In genomic region chr1:45750298-45751038, GRCh38 we compare ENCODE assay signal across 7 cellular contexts. TPM values are rescaled to one million over a fixed set of nuclear protein-coding genes. Genes with fewer than 3 reads are reported as not detected.
DNase-seq lines count a peak whose midpoint lies in the region; ATAC-seq, FAIRE-seq and TF ChIP-seq lines count a peak whose summit lies in the region.

TSS of gene IPP (minus strand) at chr1:45750653. CDS start at chr1:45746411, 4,242 bp downstream.

- no peaks in the 10 kb centered on the region for H3K9me2 ChIP-seq in hepatocyte (replicated peaks; ENCODE audit: insufficient read depth)

- H3K27ac ChIP-seq in hepatocyte = peak within 1 kb of the TSS; percentile 98

- in situ Hi-C loops in astrocyte of the cerebellum (cut with HindIII; ENCODE audit: low sequenced_read_pairs) = no loop called here

- peak within 1 kb of the TSS; percentile 86 for H2AFZ ChIP-seq in hepatocyte

- peaks cover 12% of the 10 kb centered on the region for H3K79me2 ChIP-seq in hepatocyte

- H3K4me2 ChIP-seq in hepatocyte = peak within 1 kb of the TSS; percentile 83

- peak within 1 kb of the TSS; percentile 83 for H3K4me3 ChIP-seq in astrocyte of the cerebellum (ENCODE audit: low read depth, low read length)
- peak within 1 kb of the TSS; percentile 57 for H3K4me3 ChIP-seq in hepatocyte

- DNase-seq in GM18507 (ENCODE audit: extremely low spot score, insufficient read length, low read depth) (peak; percentile 99), NCI-H2029 treated with DMSO at 0.1 percent for 48 hours (lab: John Stamatoyannopoulos, UW) (peak; percentile 98), T-helper 9 cell (peak; percentile 80), astrocyte of the cerebellum (ENCODE audit: low read depth) (peak; percentile 89), hepatocyte (ENCODE audit: low spot score) (peak; percentile 100), retina (peak; percentile 97)

- ATAC-seq in HG02981 (IDR thresholded peaks at IDR 0.05; ENCODE audit: unreplicated experiment) = peak; percentile 91

- H4K20me1 ChIP-seq in hepatocyte (ENCODE audit: insufficient read depth, poor library complexity, severe bottlenecking) = no peaks in the 10 kb centered on the region

- TF ChIP-seq CTCF in astrocyte of the cerebellum (IDR thresholded peaks at IDR 0.05; ENCODE audit: low read depth, low read length, missing control alignments) (peak; percentile 16), hepatocyte (IDR thresholded peaks at IDR 0.05; ENCODE audit: poor library complexity) (peak; percentile 35)

- no peaks in the 10 kb centered on the region for H3K36me3 ChIP-seq in hepatocyte (replicated peaks; ENCODE audit: insufficient read depth, low read depth)

- 2% methylated on average over 39 of the region's 58 CpGs for WGBS in hepatocyte (ENCODE audit: low lambda C conversion rate, missing lambda C conversion rate)

- peak; percentile 96 for FAIRE-seq in GM18507 (lab: Jason Lieb, UNC)

- no peaks in the 10 kb centered on the region for H3K9me3 ChIP-seq in hepatocyte (ENCODE audit: low read depth)

- H3K27me3 ChIP-seq in hepatocyte = no peaks in the 10 kb centered on the region

- peaks cover 6% of the 10 kb centered on the region for H3K4me1 ChIP-seq in hepatocyte (ENCODE audit: insufficient read depth)

RNA-seq across cellular contexts. Expression of gene IPP, which starts in this region (rescaled TPM):
- total RNA-seq in hepatocyte = 10.0 and 14.4 TPM in 2 replicates
- polyA plus RNA-seq in hepatocyte = 11.9 and 15.3 TPM in 2 replicates

Comparison
In these comparisons a context has a peak if more than half of its experiments do, and no peak if none do; other contexts are left out.
1. Peak in every context shown above with its lines: DNase-seq, ATAC-seq, H3K4me3 ChIP-seq and H3K27ac ChIP-seq.